Comparison of ENCODE assay signal across 1 cellular context in genomic region chr4:9913846-9914245, GRCh38.
TF ChIP-seq lines count a peak whose summit lies in the region.

No MANE protein-coding gene starts in this region.

TF ChIP-seq in GM23338, 12 proteins besides CTCF, POLR2A, EP300 and RAD21 (continued from another document):
- no peak for TF ChIP-seq ZNF462 (CRISPR knock-in tag; IDR thresholded peaks at IDR 0.05)
- no peak for TF ChIP-seq REST (IDR thresholded peaks at IDR 0.05; ENCODE audit: unreplicated experiment)
- no peak for TF ChIP-seq NANOG (IDR thresholded peaks at IDR 0.05; ENCODE audit: borderline replicate concordance)
- no peak for TF ChIP-seq ZNF331 (CRISPR knock-in tag; IDR thresholded peaks at IDR 0.05; ENCODE audit: low read depth)
- TF ChIP-seq POLR2AphosphoS5 (IDR thresholded peaks at IDR 0.05; ENCODE audit: low read depth): no peak
- TF ChIP-seq EZH2phosphoT487 (IDR thresholded peaks at IDR 0.05; ENCODE audit: unreplicated experiment): no peak
- TF ChIP-seq ZNF114 (CRISPR knock-in tag; IDR thresholded peaks at IDR 0.05): no peak
- TF ChIP-seq JUNB (IDR thresholded peaks at IDR 0.05; ENCODE audit: unreplicated experiment): no peak
- TF ChIP-seq STAT1 (IDR thresholded peaks at IDR 0.05; ENCODE audit: unreplicated experiment): no peak
- no peak for TF ChIP-seq ETS1 (IDR thresholded peaks at IDR 0.05)
